Comparison of ENCODE assay signal across 20 cellular contexts in genomic region chr11:23856654-23857053, GRCh38.
DNase-seq lines count a peak whose midpoint lies in the region; ATAC-seq and TF ChIP-seq lines count a peak whose summit lies in the region.
"Had no signal": no experiment of that assay in that cellular context is flagged by ENCODE, and none has a peak within 500 bp of the region (broad histone marks: within the 10 kb centered on the region; RNA-seq: fewer than 3 reads in every experiment).

No MANE protein-coding gene starts in this region.

- no peaks in the 10 kb centered on the region for H3K9me2 ChIP-seq in hepatocyte (replicated peaks; ENCODE audit: insufficient read depth)

- intact Hi-C loops in mammary epithelial cell (cut with micrococcal nuclease), result no loop called here

- DNase-seq in GM04504 (ENCODE audit: low read depth) (peak; percentile 27), NB4 (ENCODE audit: low read depth) (peak; percentile 8), mammary epithelial cell (peak; percentile 3), hepatocyte (ENCODE audit: low spot score) (no peak), NCI-H2029 treated with DMSO at 0.1 percent for 48 hours (lab: John Stamatoyannopoulos, UW) (no peak), activated gamma-delta T cell treated with Interleukin-2 at 50 U/mL for 16 hours (no peak)
- DNase-seq: activated CD8-positive, alpha-beta T cell treated with anti-CD3 and anti-CD28 coated beads for 36 hours; activated naive CD4-positive, alpha-beta T cell treated with anti-CD3 and anti-CD28 coated beads for 36 hours; activated T-cell treated with anti-CD3 and anti-CD28 coated beads, Interleukin-2, amount 50 U/mL, for 1 hour; COR-L47; left cardiac atrium; NCI-H1417; NCI-H2171; stimulated activated CD4-positive, alpha-beta T cell treated with anti-CD3 and anti-CD28 coated beads, Interleukin-2, amount 100 ng/mL, for 48 hours; T-helper 9 cell; trophoblast cell had no signal

- H4K20me1 ChIP-seq in mammary epithelial cell (ENCODE audit: insufficient read depth, low read length) (no peaks in the 10 kb centered on the region), hepatocyte (ENCODE audit: insufficient read depth, poor library complexity, severe bottlenecking) (no peaks in the 10 kb centered on the region)

- no peak for TF ChIP-seq POLR2A in NB4 (IDR thresholded peaks at IDR 0.05; ENCODE audit: extremely low read depth, insufficient read length)

- H3K4me1 ChIP-seq in mammary epithelial cell (ENCODE audit: insufficient read depth, low read length) (no peaks in the 10 kb centered on the region), hepatocyte (ENCODE audit: insufficient read depth) (no peaks in the 10 kb centered on the region)
- H3K4me1 ChIP-seq: SJSA1 had no signal

- no peaks in the 10 kb centered on the region for H3K9me3 ChIP-seq in mammary epithelial cell (replicated peaks; ENCODE audit: insufficient read depth, low read length)
- H3K9me3 ChIP-seq in hepatocyte (ENCODE audit: low read depth), result no peaks in the 10 kb centered on the region
- H3K9me3 ChIP-seq: SJSA1 had no signal

- WGBS in mammary epithelial cell (ENCODE audit: low coverage, missing lambda C conversion rate), result 42% methylated on average over 1 of the region's 1 CpG
- 79% methylated on average over 1 of the region's 1 CpG for WGBS in hepatocyte (ENCODE audit: low lambda C conversion rate, missing lambda C conversion rate)

- ATAC-seq in HG03439 (IDR thresholded peaks at IDR 0.05; ENCODE audit: unreplicated experiment) (no peak), HG03432 (IDR thresholded peaks at IDR 0.05; ENCODE audit: unreplicated experiment) (no peak)
- ATAC-seq: activated CD8-positive, alpha-beta T cell treated with anti-CD3 and anti-CD28 coated beads for 36 hours; left cardiac atrium; natural killer cell treated with Interleukin-12 subunit alpha and Interleukin-12 subunit beta and Interleukin-15 and Interleukin-18, amount 100 ng/mL, for 72 hours had no signal

- no peak overlapping the region for H3K4me3 ChIP-seq in NB4 (ENCODE audit: low read depth, low read length)
- no peak overlapping the region for H3K4me3 ChIP-seq in mammary epithelial cell (replicated peaks in 1 of 3; ENCODE audit: insufficient read depth in 1 of 3, low read depth in 2 of 3, low read length in 3 of 3)
- no peak overlapping the region for H3K4me3 ChIP-seq in hepatocyte
- H3K4me3 ChIP-seq: SJSA1 had no signal

- CTCF ChIA-PET in mammary epithelial cell (lab: Charles Lee; ENCODE audit: low non-redundant PET), result no interaction called here

- no peak overlapping the region for H3K9ac ChIP-seq in mammary epithelial cell (ENCODE audit: insufficient read depth, low read length)

- no TSS peak for BruUV-seq in mammary epithelial cell (replicated peaks; lab: Mats Ljungman, UMichigan)

- H3K27me3 ChIP-seq in mammary epithelial cell (ENCODE audit: insufficient read depth, low read length), result no peaks in the 10 kb centered on the region
- no peaks in the 10 kb centered on the region for H3K27me3 ChIP-seq in hepatocyte
- H3K27me3 ChIP-seq: SJSA1 had no signal

- TF ChIP-seq CTCF in NB4 (IDR thresholded peaks at IDR 0.05; ENCODE audit: low read depth, low read length) (no peak), mammary epithelial cell (conservative IDR thresholded peaks at IDR 0.05 in 1 of 2, IDR thresholded peaks at IDR 0.05 in 1 of 2; ENCODE audit: extremely low read depth in 1 of 2, insufficient read depth in 1 of 2, low read depth in 1 of 2, low read length in 2 of 2) (no peak), hepatocyte (IDR thresholded peaks at IDR 0.05; ENCODE audit: poor library complexity) (no peak)

- H3K79me2 ChIP-seq in mammary epithelial cell (ENCODE audit: insufficient read depth, low read length), result no peaks in the 10 kb centered on the region
- no peaks in the 10 kb centered on the region for H3K79me2 ChIP-seq in hepatocyte

- in situ Hi-C loops in mammary epithelial cell (cut with MboI; ENCODE audit: low sequenced_read_pairs in 2 of 2), result no loop called here

- no peaks in the 10 kb centered on the region for H3K36me3 ChIP-seq in mammary epithelial cell (ENCODE audit: insufficient read depth, low read length)
- H3K36me3 ChIP-seq in hepatocyte (replicated peaks; ENCODE audit: insufficient read depth, low read depth), result no peaks in the 10 kb centered on the region
- H3K36me3 ChIP-seq: SJSA1 had no signal

- dilution Hi-C loops in mammary epithelial cell (cut with HindIII; ENCODE audit: low sequenced_read_pairs), result no loop called here

- no peak overlapping the region for H2AFZ ChIP-seq in mammary epithelial cell (ENCODE audit: low read depth, low read length)
- H2AFZ ChIP-seq in hepatocyte, result no peak overlapping the region

- H3K4me2 ChIP-seq in mammary epithelial cell (ENCODE audit: insufficient read depth, low read depth, low read length) (no peak overlapping the region), hepatocyte (no peak overlapping the region)

- H3K27ac ChIP-seq in mammary epithelial cell (ENCODE audit: insufficient read depth, low read depth, low read length), result no peak overlapping the region
- H3K27ac ChIP-seq in hepatocyte, result peak overlapping the region; percentile 25
- H3K27ac ChIP-seq: SJSA1 had no signal

Comparison
In these comparisons a context has a peak if more than half of its experiments do, and no peak if none do; other contexts are left out.
1. DNase-seq: peak in GM04504 (single experiment), NB4 (single experiment) and mammary epithelial cell (single experiment); none in hepatocyte (single experiment), NCI-H2029 treated with DMSO at 0.1 percent for 48 hours (single experiment) and activated gamma-delta T cell treated with Interleukin-2 at 50 U/mL for 16 hours (single experiment).